In genomic region chr2:192123847-192124246, GRCh38 we compare ENCODE assay signal across 16 cellular contexts.
DNase-seq lines count a peak whose midpoint lies in the region; ATAC-seq, FAIRE-seq and TF ChIP-seq lines count a peak whose summit lies in the region.
"Had no signal": no experiment of that assay in that cellular context is flagged by ENCODE, and none has a peak within 500 bp of the region (broad histone marks: within the 10 kb centered on the region; RNA-seq: fewer than 3 reads in every experiment).

No MANE protein-coding gene starts in this region.

- TF ChIP-seq CTCF in gastrocnemius medialis (IDR thresholded peaks at IDR 0.05 in 4 of 5, conservative IDR thresholded peaks at IDR 0.05 in 1 of 5), result no peak

- no peaks in the 10 kb centered on the region for H3K9me3 ChIP-seq in gastrocnemius medialis
- H3K9me3 ChIP-seq in CD4-positive, alpha-beta memory T cell (ENCODE audit: control insufficient read depth in 1 of 2, low read length in 2 of 2), result no peaks in the 10 kb centered on the region
- H3K9me3 ChIP-seq in effector memory CD4-positive, alpha-beta T cell (ENCODE audit: control insufficient read depth, low read length), result no peaks in the 10 kb centered on the region

- H3K4me1 ChIP-seq in gastrocnemius medialis, result no peaks in the 10 kb centered on the region
- H3K4me1 ChIP-seq in CD4-positive, alpha-beta memory T cell (ENCODE audit: insufficient read depth, low read length), result no peaks in the 10 kb centered on the region
- H3K4me1 ChIP-seq in effector memory CD4-positive, alpha-beta T cell (ENCODE audit: control insufficient read depth, insufficient read depth, low read length, poor library complexity, severe bottlenecking), result no peaks in the 10 kb centered on the region

- no peaks in the 10 kb centered on the region for H3K9me3 Mint-ChIP-seq in CD4-positive, alpha-beta memory T cell
- H3K9me3 Mint-ChIP-seq: endodermal cell; naive thymus-derived CD8-positive, alpha-beta T cell had no signal

- CTCF ChIA-PET in CD4-positive, alpha-beta memory T cell (lab: Charles Lee; ENCODE audit: partially characterized antibody), result no interaction called here

- H3K4me3 Mint-ChIP-seq in CD4-positive, alpha-beta memory T cell, result no peak overlapping the region
- H3K4me3 Mint-ChIP-seq: activated naive CD8-positive, alpha-beta T cell; endodermal cell; naive thymus-derived CD8-positive, alpha-beta T cell had no signal

- no peaks in the 10 kb centered on the region for H3K27me3 ChIP-seq in gastrocnemius medialis
- H3K27me3 ChIP-seq in CD4-positive, alpha-beta memory T cell (ENCODE audit: insufficient read depth, low read length), result no peaks in the 10 kb centered on the region
- no peaks in the 10 kb centered on the region for H3K27me3 ChIP-seq in effector memory CD4-positive, alpha-beta T cell (replicated peaks; ENCODE audit: control insufficient read depth, insufficient read depth, low read length, poor library complexity, severe bottlenecking)

- DNase-seq in Ammon's horn (ENCODE audit: low spot score), result peak; percentile 80
- DNase-seq in left ventricle myocardium superior, result no peak
- peak; percentile 41 to 48 for DNase-seq in gastrocnemius medialis
- no peak for DNase-seq in RCC 7860 (ENCODE audit: low spot score)
- DNase-seq in NCI-H2029 (lab: John Stamatoyannopoulos, UW), result no peak
- DNase-seq in CD4-positive, alpha-beta memory T cell, result no peak
- DNase-seq in effector memory CD4-positive, alpha-beta T cell, result no peak
- DNase-seq: activated T-cell treated with anti-CD3 and anti-CD28 coated beads, Interleukin-2, amount 50 U/mL, for 1 hour; AML-193; endodermal cell; mammary epithelial cell; naive thymus-derived CD8-positive, alpha-beta T cell; NCI-H510A had no signal

- no peaks in the 10 kb centered on the region for H3K4me1 Mint-ChIP-seq in CD4-positive, alpha-beta memory T cell
- H3K4me1 Mint-ChIP-seq: endodermal cell; naive thymus-derived CD8-positive, alpha-beta T cell had no signal

- FAIRE-seq in RCC 7860 (lab: Jason Lieb, UNC), result no peak

- no peak overlapping the region for H3K27ac ChIP-seq in gastrocnemius medialis
- no peak overlapping the region for H3K27ac ChIP-seq in CD4-positive, alpha-beta memory T cell (ENCODE audit: low read depth, low read length)
- no peak overlapping the region for H3K27ac ChIP-seq in effector memory CD4-positive, alpha-beta T cell (ENCODE audit: insufficient read depth, low read length, poor library complexity, severe bottlenecking)

- no peak overlapping the region for H3K4me3 ChIP-seq in gastrocnemius medialis
- H3K4me3 ChIP-seq in CD4-positive, alpha-beta memory T cell (ENCODE audit: low read length in 2 of 2), result no peak overlapping the region
- no peak overlapping the region for H3K4me3 ChIP-seq in effector memory CD4-positive, alpha-beta T cell (ENCODE audit: insufficient read depth, low read depth, low read length, poor library complexity, severe bottlenecking)

- no peaks in the 10 kb centered on the region for H3K36me3 Mint-ChIP-seq in CD4-positive, alpha-beta memory T cell
- H3K36me3 Mint-ChIP-seq: activated naive CD8-positive, alpha-beta T cell; naive thymus-derived CD8-positive, alpha-beta T cell had no signal

- peak; percentile 58 for ATAC-seq in SK-N-SH treated with all-trans-retinoic acid at 6 μM for 48 hours
- ATAC-seq in left ventricle myocardium superior, result peak; percentile 78
- ATAC-seq in gastrocnemius medialis, result peak; percentile 66 to 81
- ATAC-seq: HCT116; naive thymus-derived CD8-positive, alpha-beta T cell had no signal

- no peak for TF ChIP-seq POLR2A in gastrocnemius medialis (IDR thresholded peaks at IDR 0.05)

- POLR2A ChIA-PET in CD4-positive, alpha-beta memory T cell (lab: Charles Lee; ENCODE audit: partially characterized antibody), result no interaction called here

- no peaks in the 10 kb centered on the region for H3K36me3 ChIP-seq in gastrocnemius medialis
- no peaks in the 10 kb centered on the region for H3K36me3 ChIP-seq in CD4-positive, alpha-beta memory T cell (ENCODE audit: insufficient read depth, low read length)
- H3K36me3 ChIP-seq in effector memory CD4-positive, alpha-beta T cell (ENCODE audit: control insufficient read depth, insufficient read depth, low read length), result no peaks in the 10 kb centered on the region

- H3K27me3 Mint-ChIP-seq in CD4-positive, alpha-beta memory T cell, result peaks cover 2% of the 10 kb centered on the region in 2 donors
- H3K27me3 Mint-ChIP-seq: activated naive CD8-positive, alpha-beta T cell had no signal

- in situ Hi-C loops in gastrocnemius medialis (cut with MboI; ENCODE audit: low sequenced_read_pairs in 4 of 4), result no loop called here

- intact Hi-C loops in left ventricle myocardium superior (cut with micrococcal nuclease) (no loop called here), gastrocnemius medialis (cut with DNase I; ENCODE audit: low total_unique reads) (no loop called here)
- intact Hi-C loops in CD4-positive, alpha-beta memory T cell (cut with micrococcal nuclease), result no loop called here

- H3K27ac Mint-ChIP-seq in CD4-positive, alpha-beta memory T cell, result no peak overlapping the region
- H3K27ac Mint-ChIP-seq: activated naive CD8-positive, alpha-beta T cell; endodermal cell; naive thymus-derived CD8-positive, alpha-beta T cell had no signal

TF ChIP-seq in SK-N-SH treated with all-trans-retinoic acid at 6 μM for 48 hours, 23 proteins besides CTCF, POLR2A, EP300 and RAD21:
- TF ChIP-seq, protein P1, sequence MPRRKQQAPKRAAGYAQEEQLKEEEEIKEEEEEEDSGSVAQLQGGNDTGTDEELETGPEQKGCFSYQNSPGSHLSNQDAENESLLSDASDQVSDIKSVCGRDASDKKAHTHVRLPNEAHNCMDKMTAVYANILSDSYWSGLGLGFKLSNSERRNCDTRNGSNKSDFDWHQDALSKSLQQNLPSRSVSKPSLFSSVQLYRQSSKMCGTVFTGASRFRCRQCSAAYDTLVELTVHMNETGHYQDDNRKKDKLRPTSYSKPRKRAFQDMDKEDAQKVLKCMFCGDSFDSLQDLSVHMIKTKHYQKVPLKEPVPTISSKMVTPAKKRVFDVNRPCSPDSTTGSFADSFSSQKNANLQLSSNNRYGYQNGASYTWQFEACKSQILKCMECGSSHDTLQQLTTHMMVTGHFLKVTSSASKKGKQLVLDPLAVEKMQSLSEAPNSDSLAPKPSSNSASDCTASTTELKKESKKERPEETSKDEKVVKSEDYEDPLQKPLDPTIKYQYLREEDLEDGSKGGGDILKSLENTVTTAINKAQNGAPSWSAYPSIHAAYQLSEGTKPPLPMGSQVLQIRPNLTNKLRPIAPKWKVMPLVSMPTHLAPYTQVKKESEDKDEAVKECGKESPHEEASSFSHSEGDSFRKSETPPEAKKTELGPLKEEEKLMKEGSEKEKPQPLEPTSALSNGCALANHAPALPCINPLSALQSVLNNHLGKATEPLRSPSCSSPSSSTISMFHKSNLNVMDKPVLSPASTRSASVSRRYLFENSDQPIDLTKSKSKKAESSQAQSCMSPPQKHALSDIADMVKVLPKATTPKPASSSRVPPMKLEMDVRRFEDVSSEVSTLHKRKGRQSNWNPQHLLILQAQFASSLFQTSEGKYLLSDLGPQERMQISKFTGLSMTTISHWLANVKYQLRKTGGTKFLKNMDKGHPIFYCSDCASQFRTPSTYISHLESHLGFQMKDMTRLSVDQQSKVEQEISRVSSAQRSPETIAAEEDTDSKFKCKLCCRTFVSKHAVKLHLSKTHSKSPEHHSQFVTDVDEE (CRISPR knock-in tag; IDR thresholded peaks at IDR 0.05), result no peak
- no peak for TF ChIP-seq BACH2 (CRISPR knock-in tag; IDR thresholded peaks at IDR 0.05; ENCODE audit: borderline replicate concordance)
- TF ChIP-seq ZNF565 (CRISPR knock-in tag; conservative IDR thresholded peaks at IDR 0.05; ENCODE audit: low read depth), result no peak
- TF ChIP-seq CSDC2 (CRISPR knock-in tag; IDR thresholded peaks at IDR 0.05), result no peak
- TF ChIP-seq ZNF70 (CRISPR knock-in tag; IDR thresholded peaks at IDR 0.05), result no peak
- TF ChIP-seq PPARA (CRISPR knock-in tag; IDR thresholded peaks at IDR 0.05; ENCODE audit: borderline replicate concordance), result no peak
- TF ChIP-seq ARNTL (CRISPR knock-in tag; IDR thresholded peaks at IDR 0.05; ENCODE audit: borderline replicate concordance, low read depth), result no peak
- TF ChIP-seq ZFP3 (CRISPR knock-in tag; IDR thresholded peaks at IDR 0.05), result no peak

Comparison
In these comparisons a context has a peak if more than half of its experiments do, and no peak if none do; other contexts are left out.
1. DNase-seq: peak in Ammon's horn (single experiment) and gastrocnemius medialis (2 of 2); none in left ventricle myocardium superior (single experiment), RCC 7860 (single experiment), NCI-H2029 (single experiment), CD4-positive, alpha-beta memory T cell (0 of 5) and effector memory CD4-positive, alpha-beta T cell (0 of 3).
2. Peak in every context shown above with its lines, with median percentiles within 50 percentile points of each other: ATAC-seq.